ENCODE assay signal across 15 cellular contexts in the genomic region with DNA sequence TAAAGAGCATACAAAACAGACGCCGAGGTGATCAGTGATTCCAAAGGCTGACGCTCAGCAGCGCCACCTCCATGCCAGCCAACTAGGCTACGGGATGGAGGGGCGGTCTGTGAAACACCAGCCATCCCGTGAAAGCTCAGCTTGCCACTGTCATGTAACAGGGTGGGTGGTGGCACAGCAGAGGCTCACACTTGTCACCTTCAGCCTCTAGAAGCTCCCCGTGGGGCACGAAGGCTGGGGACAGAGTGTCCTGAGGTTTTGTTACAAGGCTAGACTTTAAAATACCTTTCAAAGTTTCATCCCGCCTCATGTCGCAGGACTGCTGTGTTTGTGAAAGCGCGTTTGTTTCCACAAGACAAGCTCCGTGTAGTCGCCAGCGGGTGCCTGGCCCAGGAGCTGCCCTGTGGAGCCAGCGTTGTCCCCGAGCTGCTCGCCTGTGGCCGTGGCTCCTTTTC. TPM values are rescaled to one million over a fixed set of nuclear protein-coding genes. Genes with fewer than 3 reads are reported as not detected.
DNase-seq lines count a peak whose midpoint lies in the region; ATAC-seq and TF ChIP-seq lines count a peak whose summit lies in the region.
"Had no signal": no experiment of that assay in that cellular context is flagged by ENCODE, and none has a peak within 500 bp of the region (broad histone marks: within the 10 kb centered on the region; RNA-seq: fewer than 3 reads in every experiment).

No MANE protein-coding gene starts in this region.

- H3K27ac ChIP-seq in BLaER1 (peak overlapping the region; percentile 56), HCT116 (ENCODE audit: low read depth, low read length) (no peak overlapping the region), neural progenitor cell (no peak overlapping the region)
- H3K27ac ChIP-seq: hepatocyte had no signal

- RAD21 ChIA-PET in HCT116 (lab: Charles Lee; ENCODE audit: low non-redundant PET in 1 of 2, low total read pairs in 2 of 2, uncharacterized antibody in 2 of 2, unreplicated experiment in 2 of 2), result no interaction called here

- no peak for TF ChIP-seq POLR2A in HCT116 (IDR thresholded peaks at IDR 0.05; ENCODE audit: borderline replicate concordance, extremely low read depth, insufficient read depth, insufficient read length)

- no peak overlapping the region for H2AFZ ChIP-seq in HCT116 (ENCODE audit: low read depth, low read length, poor library complexity, severe bottlenecking)
- no peak overlapping the region for H2AFZ ChIP-seq in neural progenitor cell (replicated peaks)
- H2AFZ ChIP-seq: hepatocyte had no signal

- peaks cover 5% of the 10 kb centered on the region for H3K36me3 Mint-ChIP-seq in neural progenitor cell
- H3K36me3 Mint-ChIP-seq: IgD-negative memory B cell had no signal

- no peak for TF ChIP-seq RAD21 in HCT116 (IDR thresholded peaks at IDR 0.05; ENCODE audit: low read depth)

- BruUV-seq in HCT116 (replicated peaks; lab: Mats Ljungman, UMichigan), result no TSS peak

- no peaks in the 10 kb centered on the region for H3K27me3 ChIP-seq in BLaER1
- H3K27me3 ChIP-seq in HCT116 (ENCODE audit: insufficient read depth, low read length), result no peaks in the 10 kb centered on the region
- H3K27me3 ChIP-seq in neural progenitor cell, result no peaks in the 10 kb centered on the region
- H3K27me3 ChIP-seq: hepatocyte had no signal

- no peak overlapping the region for H3K4me3 Mint-ChIP-seq in neural progenitor cell
- H3K4me3 Mint-ChIP-seq: activated T-helper 17 cell treated with anti-CD3 and anti-CD28 coated beads, Interleukin-2, amount 50 U/mL, for 72 hours had no signal

- H3F3A ChIP-seq in neural progenitor cell (ENCODE audit: low read depth), result no peaks in the 10 kb centered on the region

- no peaks in the 10 kb centered on the region for H3K9me2 ChIP-seq in HCT116 (ENCODE audit: insufficient read depth)

- DNase-seq in HCT116 (ENCODE audit: low read depth, low spot score) (no peak), astrocyte of the cerebellum (ENCODE audit: low read depth) (no peak), neural progenitor cell (ENCODE audit: low spot score) (no peak), UCSD-AML1 (lab: John Stamatoyannopoulos, UW; ENCODE audit: unreplicated experiment) (no peak)
- DNase-seq: mesendoderm, NCI-H187, SHP77 had no signal

- intact Hi-C loops in HCT116 (cut with micrococcal nuclease), result no loop called here

- H3K4me1 Mint-ChIP-seq in neural progenitor cell, result peaks cover 20% of the 10 kb centered on the region
- H3K4me1 Mint-ChIP-seq: activated T-helper 17 cell treated with anti-CD3 and anti-CD28 coated beads, Interleukin-2, amount 50 U/mL, for 72 hours had no signal

- peak in 2 of 3 experiments; percentile 16 to 24; a peak in 3 of 6 replicates for TF ChIP-seq CTCF in HCT116 (IDR thresholded peaks at IDR 0.05 in 2 of 3, conservative IDR thresholded peaks at IDR 0.05 in 1 of 3; ENCODE audit: borderline replicate concordance in 1 of 3, insufficient read depth in 1 of 3, low read depth in 2 of 3, low read length in 2 of 3)
- TF ChIP-seq CTCF in astrocyte of the cerebellum (IDR thresholded peaks at IDR 0.05; ENCODE audit: low read depth, low read length, missing control alignments), result peak; percentile 8
- TF ChIP-seq CTCF in neural progenitor cell (IDR thresholded peaks at IDR 0.05), result peak; percentile 23

- H3K79me2 ChIP-seq in HCT116 (ENCODE audit: insufficient read depth, low read length) (peaks cover 7% of the 10 kb centered on the region; the same call in 1 of the 2 replicates), neural progenitor cell (ENCODE audit: low read depth) (no peaks in the 10 kb centered on the region)

- H3K27ac Mint-ChIP-seq in neural progenitor cell, result no peak overlapping the region

- 0 out of 2 replicates have a peak overlapping the region, but pooled peaks have one; percentile 34 for H3K9ac ChIP-seq in BLaER1
- H3K9ac ChIP-seq in HCT116 (ENCODE audit: low read length), result no peak overlapping the region
- H3K9ac ChIP-seq in neural progenitor cell, result no peak overlapping the region

- H4K20me1 ChIP-seq in BLaER1 (peaks cover 99% of the 10 kb centered on the region), HCT116 (ENCODE audit: insufficient read depth) (peaks cover under 1% of the 10 kb centered on the region; the same call in 1 of the 2 replicates), neural progenitor cell (ENCODE audit: low read depth) (peaks cover 52% of the 10 kb centered on the region)

- H3K4me3 ChIP-seq in BLaER1, result no peak overlapping the region
- no peak overlapping the region for H3K4me3 ChIP-seq in HCT116 (replicated peaks in 1 of 2; ENCODE audit: low read depth in 1 of 2, low read length in 2 of 2)
- no peak overlapping the region for H3K4me3 ChIP-seq in astrocyte of the cerebellum (ENCODE audit: low read depth, low read length)
- no peak overlapping the region for H3K4me3 ChIP-seq in neural progenitor cell
- H3K4me3 ChIP-seq: hepatocyte, prostate gland had no signal

- CTCF ChIA-PET in HCT116 (lab: Charles Lee), result no interaction called here

- H3K4me1 ChIP-seq in BLaER1 (peaks cover 98% of the 10 kb centered on the region), HCT116 (ENCODE audit: control insufficient read depth in 1 of 2, insufficient read depth in 2 of 2, low read length in 2 of 2) (no peaks in the 10 kb centered on the region), neural progenitor cell (peaks cover 4% of the 10 kb centered on the region)

- ATAC-seq in HCT116, result peak; percentile 38
- ATAC-seq in GM21723 (IDR thresholded peaks at IDR 0.05; ENCODE audit: unreplicated experiment), result no peak
- no peak for ATAC-seq in GM21447 (IDR thresholded peaks at IDR 0.05; ENCODE audit: unreplicated experiment)
- ATAC-seq: activated T-helper 17 cell treated with anti-CD3 and anti-CD28 coated beads, Interleukin-2, amount 50 U/mL, for 72 hours had no signal

- H3K36me3 ChIP-seq in BLaER1, result peaks cover 68% of the 10 kb centered on the region
- peaks cover 4 to 7% of the 10 kb centered on the region in 2 experiments; a peak in 3 of 4 replicates for H3K36me3 ChIP-seq in HCT116 (ENCODE audit: control insufficient read depth in 1 of 2, insufficient read depth in 2 of 2, low read length in 2 of 2)
- no peaks in the 10 kb centered on the region for H3K36me3 ChIP-seq in neural progenitor cell

- POLR2A ChIA-PET in HCT116 (lab: Charles Lee), result no interaction called here

- H3K9me3 Mint-ChIP-seq in neural progenitor cell, result no peaks in the 10 kb centered on the region
- H3K9me3 Mint-ChIP-seq: activated T-helper 17 cell treated with anti-CD3 and anti-CD28 coated beads, Interleukin-2, amount 50 U/mL, for 72 hours; IgD-negative memory B cell; nephron had no signal

- in situ Hi-C loops in astrocyte of the cerebellum (cut with HindIII; ENCODE audit: low sequenced_read_pairs), result loop anchor here (10.0 kb wide), 1 partner anchor 120 kb away; no protein-coding TSS in a partner anchor

- H3K9me3 ChIP-seq in BLaER1, result no peaks in the 10 kb centered on the region
- no peaks in the 10 kb centered on the region for H3K9me3 ChIP-seq in HCT116 (ENCODE audit: control insufficient read depth in 1 of 2, insufficient read depth in 1 of 2, low read depth in 1 of 2, low read length in 2 of 2)
- no peaks in the 10 kb centered on the region for H3K9me3 ChIP-seq in neural progenitor cell (ENCODE audit: low read depth)
- H3K9me3 ChIP-seq: prostate gland had no signal

- peaks cover 4% of the 10 kb centered on the region for H3K27me3 Mint-ChIP-seq in neural progenitor cell (ENCODE audit: insufficient read depth, low read depth)
- H3K27me3 Mint-ChIP-seq: activated T-helper 17 cell treated with anti-CD3 and anti-CD28 coated beads, Interleukin-2, amount 50 U/mL, for 72 hours; IgD-negative memory B cell had no signal

- H3K4me2 ChIP-seq in BLaER1, result peak overlapping the region; percentile 90
- H3K4me2 ChIP-seq in HCT116 (ENCODE audit: low read length), result no peak overlapping the region
- H3K4me2 ChIP-seq in neural progenitor cell, result no peak overlapping the region
- H3K4me2 ChIP-seq: hepatocyte had no signal

TF ChIP-seq in HCT116, 20 proteins besides CTCF, POLR2A, EP300 and RAD21 (continues in another document):
- no peak for TF ChIP-seq FOSL1 (IDR thresholded peaks at IDR 0.05; ENCODE audit: low read depth)
- TF ChIP-seq SP1 (IDR thresholded peaks at IDR 0.05; ENCODE audit: low read depth), result no peak
- no peak for TF ChIP-seq ZNF274 (IDR thresholded peaks at IDR 0.05; ENCODE audit: low read depth, low read length)
- TF ChIP-seq SIN3A (IDR thresholded peaks at IDR 0.05; ENCODE audit: low read depth), result no peak
- TF ChIP-seq JUND (IDR thresholded peaks at IDR 0.05), result no peak
- TF ChIP-seq, protein P1, sequence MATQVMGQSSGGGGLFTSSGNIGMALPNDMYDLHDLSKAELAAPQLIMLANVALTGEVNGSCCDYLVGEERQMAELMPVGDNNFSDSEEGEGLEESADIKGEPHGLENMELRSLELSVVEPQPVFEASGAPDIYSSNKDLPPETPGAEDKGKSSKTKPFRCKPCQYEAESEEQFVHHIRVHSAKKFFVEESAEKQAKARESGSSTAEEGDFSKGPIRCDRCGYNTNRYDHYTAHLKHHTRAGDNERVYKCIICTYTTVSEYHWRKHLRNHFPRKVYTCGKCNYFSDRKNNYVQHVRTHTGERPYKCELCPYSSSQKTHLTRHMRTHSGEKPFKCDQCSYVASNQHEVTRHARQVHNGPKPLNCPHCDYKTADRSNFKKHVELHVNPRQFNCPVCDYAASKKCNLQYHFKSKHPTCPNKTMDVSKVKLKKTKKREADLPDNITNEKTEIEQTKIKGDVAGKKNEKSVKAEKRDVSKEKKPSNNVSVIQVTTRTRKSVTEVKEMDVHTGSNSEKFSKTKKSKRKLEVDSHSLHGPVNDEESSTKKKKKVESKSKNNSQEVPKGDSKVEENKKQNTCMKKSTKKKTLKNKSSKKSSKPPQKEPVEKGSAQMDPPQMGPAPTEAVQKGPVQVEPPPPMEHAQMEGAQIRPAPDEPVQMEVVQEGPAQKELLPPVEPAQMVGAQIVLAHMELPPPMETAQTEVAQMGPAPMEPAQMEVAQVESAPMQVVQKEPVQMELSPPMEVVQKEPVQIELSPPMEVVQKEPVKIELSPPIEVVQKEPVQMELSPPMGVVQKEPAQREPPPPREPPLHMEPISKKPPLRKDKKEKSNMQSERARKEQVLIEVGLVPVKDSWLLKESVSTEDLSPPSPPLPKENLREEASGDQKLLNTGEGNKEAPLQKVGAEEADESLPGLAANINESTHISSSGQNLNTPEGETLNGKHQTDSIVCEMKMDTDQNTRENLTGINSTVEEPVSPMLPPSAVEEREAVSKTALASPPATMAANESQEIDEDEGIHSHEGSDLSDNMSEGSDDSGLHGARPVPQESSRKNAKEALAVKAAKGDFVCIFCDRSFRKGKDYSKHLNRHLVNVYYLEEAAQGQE (IDR thresholded peaks at IDR 0.05; ENCODE audit: low read depth), result no peak
- TF ChIP-seq, protein P2, sequence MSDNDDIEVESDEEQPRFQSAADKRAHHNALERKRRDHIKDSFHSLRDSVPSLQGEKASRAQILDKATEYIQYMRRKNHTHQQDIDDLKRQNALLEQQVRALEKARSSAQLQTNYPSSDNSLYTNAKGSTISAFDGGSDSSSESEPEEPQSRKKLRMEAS (IDR thresholded peaks at IDR 0.05), result no peak
- TF ChIP-seq SRF (IDR thresholded peaks at IDR 0.05; ENCODE audit: low read depth), result no peak

RNA-seq across cellular contexts. Expression of a gene that starts 20.7 kb away (rescaled TPM):
- 48.7 TPM for total RNA-seq in HCT116 (2021; ENCODE audit: unreplicated experiment)
- 17.6 and 20.7 TPM in 2 replicates for polyA plus RNA-seq in HCT116 (2012)
- total RNA-seq in neural progenitor cell (ENCODE audit: low replicate concordance), result 59.7 and 60.2 TPM in 2 replicates

RNA-seq across cellular contexts. Expression of a gene that starts 21.0 kb away (rescaled TPM):
- 31.3 TPM for total RNA-seq in HCT116 (2021; ENCODE audit: unreplicated experiment)
- polyA plus RNA-seq in HCT116 (2012), result 37.3 and 38.3 TPM in 2 replicates
- 46.2 and 53.2 TPM in 2 replicates for total RNA-seq in neural progenitor cell (ENCODE audit: low replicate concordance)
